In the genomic region with DNA sequence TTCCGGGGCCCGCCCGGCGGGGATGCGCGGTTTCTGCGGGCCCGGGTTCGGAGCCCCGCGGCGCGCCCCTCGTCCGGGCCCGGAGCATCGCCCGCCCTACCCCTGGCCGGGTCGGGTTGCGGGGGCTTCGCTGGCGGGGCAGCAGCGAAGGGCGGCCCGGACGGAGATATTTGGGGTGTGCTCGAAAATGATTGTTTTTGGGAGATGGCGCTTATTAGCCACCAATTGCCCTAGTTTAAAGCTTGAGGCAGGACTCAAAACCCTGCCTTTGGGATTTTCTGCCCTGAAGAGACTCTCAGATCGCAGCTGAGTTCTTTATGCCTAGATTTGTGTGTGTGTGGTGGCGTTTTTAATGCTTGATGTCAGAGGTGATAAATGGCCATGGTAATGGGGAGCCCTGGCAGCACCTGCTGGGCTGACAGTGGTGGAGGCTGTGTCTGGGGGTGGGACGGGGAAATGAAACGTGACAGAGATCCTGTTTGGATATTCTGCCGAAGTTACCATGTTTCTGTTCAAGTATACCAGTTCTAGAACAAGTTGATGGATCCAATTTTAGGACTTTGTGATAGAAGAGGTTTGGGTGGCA, we compare ENCODE assay signal across 8 cellular contexts. TPM values are rescaled to one million over a fixed set of nuclear protein-coding genes. Genes with fewer than 3 reads are reported as not detected.
DNase-seq lines count a peak whose midpoint lies in the region; ATAC-seq and TF ChIP-seq lines count a peak whose summit lies in the region.

No MANE protein-coding gene starts in this region.

- H2AFZ ChIP-seq in hepatocyte, result peak overlapping the region; percentile 67

- peak overlapping the region; percentile 96 for H3K4me3 Mint-ChIP-seq in activated T-helper 2 cell treated with anti-CD3 and anti-CD28 coated beads, Interferon-gamma antibody, Interleukin-2, Interleukin-4, amounts not matched to agents 10 μg/mL and 5 μg/mL and 100 μg/mL, durations not matched to agents 14 hours and 24 hours and 36 hours (ENCODE audit: low read depth)

- no peaks in the 10 kb centered on the region for H3K36me3 Mint-ChIP-seq in activated T-helper 2 cell treated with anti-CD3 and anti-CD28 coated beads, Interferon-gamma antibody, Interleukin-2, Interleukin-4, amounts not matched to agents 10 μg/mL and 5 μg/mL and 100 μg/mL, durations not matched to agents 14 hours and 24 hours and 36 hours (ENCODE audit: low read depth)

- H4K20me1 ChIP-seq in hepatocyte (ENCODE audit: insufficient read depth, poor library complexity, severe bottlenecking), result peaks cover 20% of the 10 kb centered on the region

- H3K79me2 ChIP-seq in hepatocyte, result peaks cover 48% of the 10 kb centered on the region

- H3K27ac Mint-ChIP-seq in activated T-helper 2 cell treated with anti-CD3 and anti-CD28 coated beads, Interferon-gamma antibody, Interleukin-2, Interleukin-4, amounts not matched to agents 10 μg/mL and 5 μg/mL and 100 μg/mL, durations not matched to agents 14 hours and 24 hours and 36 hours, result peak overlapping the region; percentile 84

- H3K4me2 ChIP-seq in hepatocyte, result peak overlapping the region; percentile 95

- peak; percentile 66 for DNase-seq in activated effector memory CD4-positive, alpha-beta T cell treated with anti-CD3 and anti-CD28 coated beads, Interleukin-2, amount 50 U/mL, for 16 hours
- DNase-seq in activated effector memory CD4-positive, alpha-beta T cell treated with Interleukin-2 at 50 U/mL for 16 hours, result no peak
- DNase-seq in activated T-helper 2 cell treated with anti-CD3 and anti-CD28 coated beads, Interferon-gamma antibody, Interleukin-2, Interleukin-4, amounts not matched to agents 10 μg/mL and 5 μg/mL and 100 μg/mL, durations not matched to agents 14 hours and 24 hours and 36 hours (ENCODE audit: low spot score), result no peak
- DNase-seq in hepatocyte (ENCODE audit: low spot score) (no peak), NCI-H1436 (lab: John Stamatoyannopoulos, UW) (no peak)

- peak overlapping the region; percentile 25 for H3K27ac ChIP-seq in KOPT-K1 (ENCODE audit: low read depth, low read length, poor library complexity, severe bottlenecking)
- H3K27ac ChIP-seq in hepatocyte, result peak overlapping the region; percentile 71
- peak overlapping the region; percentile 4 to 94 (median 74) for H3K27ac ChIP-seq in skin epidermis

- H3K27me3 Mint-ChIP-seq in activated T-helper 2 cell treated with anti-CD3 and anti-CD28 coated beads, Interferon-gamma antibody, Interleukin-2, Interleukin-4, amounts not matched to agents 10 μg/mL and 5 μg/mL and 100 μg/mL, durations not matched to agents 14 hours and 24 hours and 36 hours (ENCODE audit: low read depth), result peaks cover 28% of the 10 kb centered on the region

- no peaks in the 10 kb centered on the region for H3K9me2 ChIP-seq in hepatocyte (replicated peaks; ENCODE audit: insufficient read depth)

- H3K4me3 ChIP-seq in hepatocyte, result peak overlapping the region; percentile 81
- peak overlapping the region; percentile 62 to 84 (median 75) for H3K4me3 ChIP-seq in skin epidermis

- H3K36me3 ChIP-seq in KOPT-K1 (ENCODE audit: insufficient read depth, low read length), result no peaks in the 10 kb centered on the region
- no peaks in the 10 kb centered on the region for H3K36me3 ChIP-seq in hepatocyte (replicated peaks; ENCODE audit: insufficient read depth, low read depth)

- H3K4me1 ChIP-seq in hepatocyte (ENCODE audit: insufficient read depth), result peaks cover 34% of the 10 kb centered on the region

- WGBS in hepatocyte (ENCODE audit: low lambda C conversion rate, missing lambda C conversion rate), result 4% methylated on average over 14 of the region's 34 CpGs

- H3K9me3 ChIP-seq in KOPT-K1 (ENCODE audit: insufficient read depth, low read length, poor library complexity, severe bottlenecking), result no peaks in the 10 kb centered on the region
- H3K9me3 ChIP-seq in hepatocyte (ENCODE audit: low read depth), result no peaks in the 10 kb centered on the region

- ATAC-seq in HG02678 (IDR thresholded peaks at IDR 0.05; ENCODE audit: unreplicated experiment), result no peak

- no peaks in the 10 kb centered on the region for H3K9me3 Mint-ChIP-seq in activated T-helper 2 cell treated with anti-CD3 and anti-CD28 coated beads, Interferon-gamma antibody, Interleukin-2, Interleukin-4, amounts not matched to agents 10 μg/mL and 5 μg/mL and 100 μg/mL, durations not matched to agents 14 hours and 24 hours and 36 hours

- no peak for TF ChIP-seq CTCF in hepatocyte (IDR thresholded peaks at IDR 0.05; ENCODE audit: poor library complexity)

- no peaks in the 10 kb centered on the region for H3K27me3 ChIP-seq in hepatocyte

- peaks cover 36% of the 10 kb centered on the region for H3K4me1 Mint-ChIP-seq in activated T-helper 2 cell treated with anti-CD3 and anti-CD28 coated beads, Interferon-gamma antibody, Interleukin-2, Interleukin-4, amounts not matched to agents 10 μg/mL and 5 μg/mL and 100 μg/mL, durations not matched to agents 14 hours and 24 hours and 36 hours (ENCODE audit: low read depth)

- intact Hi-C loops in activated T-helper 2 cell treated with anti-CD3 and anti-CD28 coated beads, Interferon-gamma antibody, Interleukin-2, Interleukin-4, amounts not matched to agents 10 μg/mL and 5 μg/mL and 100 μg/mL, durations not matched to agents 14 hours and 24 hours and 36 hours (cut with micrococcal nuclease), result loop anchor here (1.0 to 10.0 kb wide), 4 partner anchors 40 to 258 kb away; a partner anchor contains a TSS

RNA-seq across cellular contexts. Expression of a gene that starts 0.6 kb away (rescaled TPM):
- total RNA-seq in activated T-helper 2 cell treated with anti-CD3 and anti-CD28 coated beads, Interferon-gamma antibody, Interleukin-2, Interleukin-4, amounts not matched to agents 10 μg/mL and 5 μg/mL and 100 μg/mL, durations not matched to agents 14 hours and 24 hours and 36 hours, result 7.2 and 8.7 TPM in 2 replicates
- total RNA-seq in hepatocyte, result 18.9 and 19.8 TPM in 2 replicates
- 13.8 and 14.3 TPM in 2 replicates for polyA plus RNA-seq in hepatocyte

RNA-seq across cellular contexts. Expression of a gene that starts 44.5 kb away (rescaled TPM):
- not detected in 2 replicates for total RNA-seq in activated T-helper 2 cell treated with anti-CD3 and anti-CD28 coated beads, Interferon-gamma antibody, Interleukin-2, Interleukin-4, amounts not matched to agents 10 μg/mL and 5 μg/mL and 100 μg/mL, durations not matched to agents 14 hours and 24 hours and 36 hours
- total RNA-seq in hepatocyte, result 20.1 and 26.2 TPM in 2 replicates
- polyA plus RNA-seq in hepatocyte, result 30.6 and 31.3 TPM in 2 replicates

RNA-seq across cellular contexts. Expression of a gene that starts 58.8 kb away (rescaled TPM):
- total RNA-seq in activated T-helper 2 cell treated with anti-CD3 and anti-CD28 coated beads, Interferon-gamma antibody, Interleukin-2, Interleukin-4, amounts not matched to agents 10 μg/mL and 5 μg/mL and 100 μg/mL, durations not matched to agents 14 hours and 24 hours and 36 hours, result 79.3 and 82.7 TPM in 2 replicates
- 122 and 150 TPM in 2 replicates for total RNA-seq in hepatocyte
- 119 and 120 TPM in 2 replicates for polyA plus RNA-seq in hepatocyte

Comparison
In these comparisons a context has a peak if more than half of its experiments do, and no peak if none do; other contexts are left out.
1. RNA of a gene that starts 44.5 kb away (total RNA-seq): 20.1 to 26.2 TPM in hepatocyte; not detected in activated T-helper 2 cell treated with anti-CD3 and anti-CD28 coated beads, Interferon-gamma antibody, Interleukin-2, Interleukin-4, amounts not matched to agents 10 μg/mL and 5 μg/mL and 100 μg/mL, durations not matched to agents 14 hours and 24 hours and 36 hours; every median in the first group is over 10 times any median in the second.
2. Peak in every context shown above with its lines, with median percentiles within 50 percentile points of each other: H3K27ac ChIP-seq.